ENCODE assay signal across 8 cellular contexts in the genomic region with DNA sequence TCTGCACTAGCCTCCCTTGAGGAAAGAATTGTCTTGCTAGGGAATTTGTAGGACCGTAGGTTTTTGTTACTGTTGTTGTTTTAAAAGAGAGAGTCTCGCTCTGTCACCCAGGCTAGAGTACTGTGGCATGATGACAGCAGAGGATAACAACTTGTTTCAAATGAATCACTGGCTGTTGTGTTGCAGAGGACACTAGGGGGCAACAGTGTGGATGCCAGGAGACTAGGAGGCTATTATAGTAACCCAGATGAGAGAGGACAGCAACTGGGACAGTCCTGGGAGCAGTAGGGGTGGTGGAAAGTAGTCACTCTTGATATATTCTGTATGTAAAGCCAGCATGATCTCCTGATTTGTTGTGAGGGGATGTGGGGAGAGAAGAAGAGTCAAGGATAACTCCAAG. TPM values are rescaled to one million over a fixed set of nuclear protein-coding genes. Genes with fewer than 3 reads are reported as not detected.
DNase-seq lines count a peak whose midpoint lies in the region; ATAC-seq and TF ChIP-seq lines count a peak whose summit lies in the region.

No MANE protein-coding gene starts in this region.

- H3K4me1 ChIP-seq in adrenal gland (replicated peaks in 1 of 2) (no peaks in the 10 kb centered on the region), gastrocnemius medialis (no peaks in the 10 kb centered on the region)

- no peaks in the 10 kb centered on the region for H3K36me3 Mint-ChIP-seq in progenitor cell of endocrine pancreas (ENCODE audit: insufficient read depth)

- H3K27me3 ChIP-seq in adrenal gland (no peaks in the 10 kb centered on the region), gastrocnemius medialis (no peaks in the 10 kb centered on the region)

- WGBS in adrenal gland, 4 donors, result 58 to 79% (median 73%) methylated on average over 2 of the region's 2 CpGs

- DNase-seq in AG04449 (ENCODE audit: low read depth, low spot score) (no peak), KBM-7 (peak; percentile 11), dermis blood vessel endothelial cell (peak; percentile 77), progenitor cell of endocrine pancreas (ENCODE audit: low spot score, unreplicated experiment) (no peak), adrenal gland (no peak), NCI-H510A treated with DMSO at 0.1 percent for 48 hours (lab: John Stamatoyannopoulos, UW) (no peak), gastrocnemius medialis (no peak)

- H3K9me3 Mint-ChIP-seq in progenitor cell of endocrine pancreas (ENCODE audit: low read depth), result no peaks in the 10 kb centered on the region

- CTCF ChIA-PET in AG04449 (lab: Yijun Ruan, JAX), result interaction anchor here (1.1 to 8.2 kb wide), 12 partner anchors 7 to 116 kb away, joined by 3 to 63 read pairs (median 4); a partner anchor contains a TSS

- H3K36me3 ChIP-seq in adrenal gland (replicated peaks in 1 of 2) (no peaks in the 10 kb centered on the region), gastrocnemius medialis (no peaks in the 10 kb centered on the region)

- H3K4me3 Mint-ChIP-seq in progenitor cell of endocrine pancreas (ENCODE audit: low read depth), result no peak overlapping the region

- intact Hi-C loops in adrenal gland (cut with DNase I) (no loop called here), gastrocnemius medialis (cut with DNase I; ENCODE audit: low total_unique reads) (no loop called here)

- H3K9me3 ChIP-seq in adrenal gland (replicated peaks in 1 of 3) (no peaks in the 10 kb centered on the region), gastrocnemius medialis (no peaks in the 10 kb centered on the region)

- H3K27ac Mint-ChIP-seq in progenitor cell of endocrine pancreas, result no peak overlapping the region

- in situ Hi-C loops in KBM-7 (cut with MboI; ENCODE audit: low pct_unique_long_range_greater_than_20kb, low sequenced_read_pairs), result no loop called here
- in situ Hi-C loops in gastrocnemius medialis (cut with MboI; ENCODE audit: low sequenced_read_pairs in 4 of 4), result no loop called here

- TF ChIP-seq CTCF in AG04449 (IDR thresholded peaks at IDR 0.05; ENCODE audit: insufficient read depth, low read length, missing control alignments) (peak; percentile 65), progenitor cell of endocrine pancreas (IDR thresholded peaks at IDR 0.05; ENCODE audit: unreplicated experiment) (peak; percentile 40), adrenal gland (IDR thresholded peaks at IDR 0.05) (peak in 1 of 6 experiments; percentile 9), gastrocnemius medialis (IDR thresholded peaks at IDR 0.05 in 4 of 5, conservative IDR thresholded peaks at IDR 0.05 in 1 of 5) (no peak)

- H3K4me3 ChIP-seq in AG04449 (ENCODE audit: low read depth, low read length) (no peak overlapping the region), adrenal gland (no peak overlapping the region), gastrocnemius medialis (no peak overlapping the region)

- no peaks in the 10 kb centered on the region for H3K4me1 Mint-ChIP-seq in progenitor cell of endocrine pancreas (ENCODE audit: low read depth)

- peak; percentile 74 for ATAC-seq in GM18861 (IDR thresholded peaks at IDR 0.05; ENCODE audit: unreplicated experiment)
- no peak for ATAC-seq in gastrocnemius medialis

- H3K27me3 Mint-ChIP-seq in progenitor cell of endocrine pancreas, result peaks cover 11% of the 10 kb centered on the region

- POLR2A ChIA-PET in AG04449 (lab: Yijun Ruan, JAX), result no interaction called here

- no peak overlapping the region for H3K27ac ChIP-seq in adrenal gland
- H3K27ac ChIP-seq in gastrocnemius medialis, result no peak overlapping the region

- TF ChIP-seq POLR2A in adrenal gland (IDR thresholded peaks at IDR 0.05), result no peak
- TF ChIP-seq POLR2A in gastrocnemius medialis (IDR thresholded peaks at IDR 0.05), result no peak

RNA-seq across cellular contexts. Expression of a gene that starts 41.8 kb away (rescaled TPM):
- 661 and 842 TPM in 2 replicates for total RNA-seq in dermis blood vessel endothelial cell
- total RNA-seq in progenitor cell of endocrine pancreas, result 1.1 and 2.1 TPM in 2 replicates
- total RNA-seq in adrenal gland, result 10 to 100 TPM; 10.6 to 39.7 (median 23.3) TPM
- 10 to 100 TPM in 2 of 3 donors, 1 to 10 TPM in 1; 7.5 to 31.9 (median 19.4) TPM for polyA plus RNA-seq in adrenal gland
- total RNA-seq in gastrocnemius medialis, result 10 to 100 TPM in 1 of 4 donors, 1 to 10 TPM in 3; 4.4 to 19.1 (median 7.4) TPM

RNA-seq across cellular contexts. Expression of a gene that starts 51.0 kb away (rescaled TPM):
- under 0.01 TPM in 1 of 2 replicates, not detected in the other for total RNA-seq in dermis blood vessel endothelial cell
- not detected in 2 replicates for total RNA-seq in progenitor cell of endocrine pancreas
- not detected for total RNA-seq in adrenal gland
- not detected for polyA plus RNA-seq in adrenal gland
- not detected for total RNA-seq in gastrocnemius medialis

Comparison
In these comparisons a context has a peak if more than half of its experiments do, and no peak if none do; other contexts are left out.
1. DNase-seq: peak in KBM-7 (single experiment) and dermis blood vessel endothelial cell (single experiment); none in AG04449 (single experiment), progenitor cell of endocrine pancreas (single experiment), adrenal gland (0 of 7), NCI-H510A treated with DMSO at 0.1 percent for 48 hours (single experiment) and gastrocnemius medialis (0 of 2).
2. CTCF ChIP-seq: peak in AG04449 (single experiment) and progenitor cell of endocrine pancreas (single experiment); none in gastrocnemius medialis (0 of 5).
3. RNA of a gene that starts 41.8 kb away (total RNA-seq): 661 to 842 TPM in dermis blood vessel endothelial cell; 10.6 to 39.7 TPM in adrenal gland, 4.4 to 19.1 TPM in gastrocnemius medialis and 1.1 to 2.1 TPM in progenitor cell of endocrine pancreas; every median in the first group is over 10 times any median in the second.